In genomic region chr1:151989131-151989868, GRCh38 we compare ENCODE assay signal across 8 cellular contexts. TPM values are rescaled to one million over a fixed set of nuclear protein-coding genes. Genes with fewer than 3 reads are reported as not detected.
DNase-seq lines count a peak whose midpoint lies in the region; TF ChIP-seq lines count a peak whose summit lies in the region.

No MANE protein-coding gene starts in this region.

- H4K20me1 ChIP-seq in SK-N-SH (ENCODE audit: insufficient read depth) = peaks cover 30% of the 10 kb centered on the region

- 2% methylated on average over 6 of the region's 6 CpGs for WGBS in SK-N-SH (ENCODE audit: low lambda C conversion rate)

- H3K36me3 ChIP-seq in SK-N-SH (replicated peaks in 1 of 2; ENCODE audit: control insufficient read depth in 1 of 2, insufficient read depth in 2 of 2, low read length in 1 of 2) (peaks cover 17 to 24% of the 10 kb centered on the region in 2 experiments), muscle layer of duodenum (ENCODE audit: control insufficient read depth in 1 of 2, insufficient read depth in 2 of 2, low read length in 2 of 2) (peaks cover 11 to 18% of the 10 kb centered on the region in 2 donors)

- H3K4me3 ChIP-seq in SK-N-SH (ENCODE audit: low read depth in 2 of 2, low read length in 1 of 2) = peak overlapping the region; percentile 73 to 83; a peak in 3 of 4 replicates
- peak overlapping the region; percentile 6 to 92 for H3K4me3 ChIP-seq in muscle layer of duodenum (ENCODE audit: low read depth in 1 of 2, low read length in 2 of 2)
- H3K4me3 ChIP-seq in dorsolateral prefrontal cortex = no peak overlapping the region

- H3K9me3 ChIP-seq in SK-N-SH (no peaks in the 10 kb centered on the region), muscle layer of duodenum (ENCODE audit: control insufficient read depth in 1 of 2, low read length in 2 of 2) (no peaks in the 10 kb centered on the region)

- no peak overlapping the region for H2AFZ ChIP-seq in SK-N-SH (ENCODE audit: low read depth)

- POLR2A ChIA-PET in SK-N-SH (lab: Yijun Ruan, JAX) (no interaction called here), HEK293T (lab: Yijun Ruan, JAX) (interaction anchor here (1.0 to 6.4 kb wide), 7 partner anchors 13 to 81 kb away, joined by 3 to 45 read pairs (median 4); partner anchors contain the start of gene THEM4)

- no peaks in the 10 kb centered on the region for H3K9me2 ChIP-seq in SK-N-SH

- H3K4me2 ChIP-seq in SK-N-SH = peak overlapping the region; percentile 84

- H3K79me2 ChIP-seq in SK-N-SH (ENCODE audit: insufficient read depth) = peaks cover 85% of the 10 kb centered on the region

- TF ChIP-seq EP300 in SK-N-SH (IDR thresholded peaks at IDR 0.05; ENCODE audit: borderline replicate concordance in 1 of 2, low read depth in 1 of 2, low read length in 1 of 2) = peak in 1 of 2 experiments; percentile 59; a peak in 1 of 4 replicates

- H3K4me1 ChIP-seq in SK-N-SH (ENCODE audit: control insufficient read depth in 1 of 2, insufficient read depth in 2 of 2, low read depth in 1 of 2, low read length in 1 of 2) (peaks cover 28 to 52% of the 10 kb centered on the region in 2 experiments), muscle layer of duodenum (ENCODE audit: control insufficient read depth in 1 of 2, insufficient read depth in 2 of 2, low read length in 2 of 2) (peaks cover 42 to 54% of the 10 kb centered on the region in 2 donors)

- TF ChIP-seq CTCF in SK-N-SH (IDR thresholded peaks at IDR 0.05) = no peak
- no peak for TF ChIP-seq CTCF in GM10266 (IDR thresholded peaks at IDR 0.05; ENCODE audit: control insufficient read depth, insufficient read depth, low read depth, missing control alignments)
- no peak for TF ChIP-seq CTCF in dorsolateral prefrontal cortex (IDR thresholded peaks at IDR 0.05 in 54 of 56, conservative IDR thresholded peaks at IDR 0.05 in 2 of 56; ENCODE audit: low read depth in 1 of 56, partially characterized antibody in 56 of 56)

- H3K27me3 ChIP-seq in SK-N-SH (ENCODE audit: insufficient read depth) (no peaks in the 10 kb centered on the region), muscle layer of duodenum (ENCODE audit: low read depth, low read length) (no peaks in the 10 kb centered on the region), dorsolateral prefrontal cortex (peaks cover 0 to 47% (median 12%) of the 10 kb centered on the region in 45 donors)

- DNase-seq in EL (peak; percentile 92), SK-N-SH (no peak), caudate nucleus (lab: John Stamatoyannopoulos, UW) (peak in 1 of 61 donors; percentile 14), GM10266 (ENCODE audit: extremely low spot score) (no peak), dorsolateral prefrontal cortex (no peak), cerebellar cortex (ENCODE audit: low spot score) (no peak), HEK293T (ENCODE audit: extremely low spot score) (no peak)

- H3K27ac ChIP-seq in SK-N-SH (ENCODE audit: low read depth in 2 of 2, low read length in 1 of 2) (peak overlapping the region; percentile 95 to 96), caudate nucleus (ENCODE audit: low read depth, low read length) (peak overlapping the region; percentile 9), muscle layer of duodenum (ENCODE audit: low read length) (peak overlapping the region; percentile 98), dorsolateral prefrontal cortex (peak overlapping the region in 3 of 59 donors; percentile 10 to 61 (median 50))

- H3F3A ChIP-seq in SK-N-SH (replicated peaks; ENCODE audit: insufficient read depth) = peaks cover 54% of the 10 kb centered on the region

- TF ChIP-seq RAD21 in SK-N-SH (IDR thresholded peaks at IDR 0.05; ENCODE audit: low read length) = no peak

- CTCF ChIA-PET in SK-N-SH (lab: Yijun Ruan, JAX) (interaction anchor here (1.0 to 5.7 kb wide), 3 partner anchors 12 to 56 kb away, joined by 3 to 39 read pairs (median 6); no protein-coding TSS in a partner anchor), HEK293T (lab: Yijun Ruan, JAX) (interaction anchor here (0.9 to 4.1 kb wide), 6 partner anchors 7 to 29 kb away, joined by 5 to 32 read pairs (median 8); no protein-coding TSS in a partner anchor)

- intact Hi-C loops in dorsolateral prefrontal cortex (cut with DNase I) = no loop called here

- peak overlapping the region; percentile 92 for H3K9ac ChIP-seq in SK-N-SH

TF ChIP-seq in SK-N-SH, 30 proteins besides CTCF, POLR2A, EP300 and RAD21 (continues in another document):
- TF ChIP-seq MEF2A (IDR thresholded peaks at IDR 0.05; ENCODE audit: borderline replicate concordance, low read depth) = no peak
- peak; percentile 62 for TF ChIP-seq JUND (IDR thresholded peaks at IDR 0.05)
- peak; percentile 66; the same call in 1 of the 2 replicates for TF ChIP-seq POLR2AphosphoS5 (IDR thresholded peaks at IDR 0.05; ENCODE audit: low read depth, low read length)
- TF ChIP-seq TCF12 (IDR thresholded peaks at IDR 0.05) = peak; percentile 45
- no peak for TF ChIP-seq TAF1 (IDR thresholded peaks at IDR 0.05; ENCODE audit: borderline replicate concordance, low read depth, low read length)
- peak; percentile 51; the same call in 1 of the 2 replicates for TF ChIP-seq NFIC (IDR thresholded peaks at IDR 0.05; ENCODE audit: borderline replicate concordance)
- peak; percentile 81; the same call in 1 of the 2 replicates for TF ChIP-seq FOSL2 (IDR thresholded peaks at IDR 0.05; ENCODE audit: borderline replicate concordance, low read depth)
- TF ChIP-seq PBX3 (IDR thresholded peaks at IDR 0.05) = peak; percentile 47; the same call in 1 of the 2 replicates

TF ChIP-seq in HEK293T, 16 proteins besides CTCF, POLR2A, EP300 and RAD21:
- TF ChIP-seq L3MBTL2 (conservative IDR thresholded peaks at IDR 0.05) (no peak), LEF1 (IDR thresholded peaks at IDR 0.05; ENCODE audit: borderline replicate concordance) (no peak), TARDBP (IDR thresholded peaks at IDR 0.05) (no peak), ELF4 (IDR thresholded peaks at IDR 0.05) (no peak), HDGF (IDR thresholded peaks at IDR 0.05; ENCODE audit: borderline replicate concordance) (no peak), PKNOX1 (IDR thresholded peaks at IDR 0.05) (no peak), FOXM1 (IDR thresholded peaks at IDR 0.05; ENCODE audit: borderline replicate concordance) (no peak), NFRKB (IDR thresholded peaks at IDR 0.05) (no peak), FOXA1 (IDR thresholded peaks at IDR 0.05) (no peak), ARNT (IDR thresholded peaks at IDR 0.05) (no peak), SUZ12 (IDR thresholded peaks at IDR 0.05) (no peak), CTBP1 (IDR thresholded peaks at IDR 0.05; ENCODE audit: borderline replicate concordance) (no peak), BHLHE40 (IDR thresholded peaks at IDR 0.05; ENCODE audit: borderline replicate concordance) (no peak), ZNF384 (IDR thresholded peaks at IDR 0.05) (no peak)

RNA-seq across cellular contexts. Expression of gene S100A10, which starts 4.4 kb away (rescaled TPM):
- 141 and 161 TPM in 2 replicates for polyA plus RNA-seq in SK-N-SH (2012; rRNA removed)
- 216 and 299 TPM in 2 replicates for polyA plus RNA-seq in SK-N-SH (2012; cell fraction: cytosol; rRNA removed)
- polyA plus RNA-seq in SK-N-SH (2012; cell fraction: nucleus; rRNA removed) = 49.3 and 52.3 TPM in 2 replicates
- 100 to 1,000 TPM in 2 of 120 experiments, 10 to 100 TPM in 118; 11.5 to 123 (median 26.9) TPM for total RNA-seq in dorsolateral prefrontal cortex

RNA-seq across cellular contexts. Expression of gene S100A11, which starts 47.5 kb away (rescaled TPM):
- 565 and 736 TPM in 2 replicates for polyA plus RNA-seq in SK-N-SH (2012; rRNA removed)
- 703 and 835 TPM in 2 replicates for polyA plus RNA-seq in SK-N-SH (2012; cell fraction: cytosol; rRNA removed)
- 163 and 193 TPM in 2 replicates for polyA plus RNA-seq in SK-N-SH (2012; cell fraction: nucleus; rRNA removed)
- total RNA-seq in dorsolateral prefrontal cortex = 100 to 1,000 TPM in 2 of 120 experiments, 10 to 100 TPM in 110, 1 to 10 TPM in 8; 7.0 to 134 (median 22.1) TPM

Comparison
In these comparisons a context has a peak if more than half of its experiments do, and no peak if none do; other contexts are left out.
1. H3K4me3 ChIP-seq: peak in SK-N-SH (2 of 2) and muscle layer of duodenum (2 of 2); none in dorsolateral prefrontal cortex (0 of 59).